In genomic region chr3:128726691-128727031, GRCh38 we compare ENCODE assay signal across 8 cellular contexts. TPM values are rescaled to one million over a fixed set of nuclear protein-coding genes. Genes with fewer than 3 reads are reported as not detected.
DNase-seq lines count a peak whose midpoint lies in the region; ATAC-seq and TF ChIP-seq lines count a peak whose summit lies in the region.

No MANE protein-coding gene starts in this region.

- peak overlapping the region; percentile 99 for H3K27ac ChIP-seq in testis

- H3K4me1 Mint-ChIP-seq in activated naive CD4-positive, alpha-beta T cell treated with anti-CD3 and anti-CD28 coated beads, Interleukin-2, amount 50 U/mL, for 24 hours: peaks cover 59% of the 10 kb centered on the region

- DNase-seq in Caki2 (ENCODE audit: low read depth): peak; percentile 38
- DNase-seq in RPMI7951 (ENCODE audit: low read depth): peak; percentile 67
- peak; percentile 52 for DNase-seq in globus pallidus (ENCODE audit: low spot score)
- DNase-seq in non-pigmented ciliary epithelial cell (ENCODE audit: low read depth): peak; percentile 28
- peak; percentile 88 for DNase-seq in testis
- no peak for DNase-seq in SHP77 treated with DMSO at 0.1 percent for 48 hours (lab: John Stamatoyannopoulos, UW)

- no peaks in the 10 kb centered on the region for H3K27me3 Mint-ChIP-seq in activated naive CD4-positive, alpha-beta T cell treated with anti-CD3 and anti-CD28 coated beads, Interleukin-2, amount 50 U/mL, for 24 hours

- H3K4me3 ChIP-seq in testis: peak overlapping the region; percentile 99 to 100

- TF ChIP-seq POLR2A in testis (IDR thresholded peaks at IDR 0.05): no peak

- no peaks in the 10 kb centered on the region for H3K36me3 ChIP-seq in testis (ENCODE audit: low read depth, missing control alignments)

- H3K9me3 ChIP-seq in testis: no peaks in the 10 kb centered on the region

- peaks cover 27% of the 10 kb centered on the region for H3K4me1 ChIP-seq in testis

- in situ Hi-C loops in Caki2 (cut with HindIII; ENCODE audit: low pct_unique_long_range_greater_than_20kb, low sequenced_read_pairs): no loop called here

- no peak for TF ChIP-seq CTCF in testis (IDR thresholded peaks at IDR 0.05)

- peak; percentile 23 for ATAC-seq in HG02763 (IDR thresholded peaks at IDR 0.05; ENCODE audit: unreplicated experiment)

- peaks cover 12% of the 10 kb centered on the region for H3K36me3 Mint-ChIP-seq in activated naive CD4-positive, alpha-beta T cell treated with anti-CD3 and anti-CD28 coated beads, Interleukin-2, amount 50 U/mL, for 24 hours

- H3K27me3 ChIP-seq in testis: no peaks in the 10 kb centered on the region

- peak overlapping the region; percentile 98 for H3K4me3 Mint-ChIP-seq in activated naive CD4-positive, alpha-beta T cell treated with anti-CD3 and anti-CD28 coated beads, Interleukin-2, amount 50 U/mL, for 24 hours

- H3K9me3 Mint-ChIP-seq in activated naive CD4-positive, alpha-beta T cell treated with anti-CD3 and anti-CD28 coated beads, Interleukin-2, amount 50 U/mL, for 24 hours: no peaks in the 10 kb centered on the region

- 0 to 3% methylated on average over 6 to 24 of the region's 24 CpGs for WGBS in testis, 2 donors

- intact Hi-C loops in testis (cut with DNase I; ENCODE audit: low total_unique reads): no loop called here

- peak overlapping the region; percentile 93 for H3K27ac Mint-ChIP-seq in activated naive CD4-positive, alpha-beta T cell treated with anti-CD3 and anti-CD28 coated beads, Interleukin-2, amount 50 U/mL, for 24 hours

RNA-seq across cellular contexts. Expression of gene RAB7A, which starts 0.7 kb away (rescaled TPM):
- total RNA-seq in Caki2 (2014; rRNA removed; shearing (Covaris generic); ENCODE audit: low replicate concordance): 77.8 and 96.1 TPM in 2 replicates
- 82.1 and 90.4 TPM in 2 replicates for total RNA-seq in RPMI7951 (2014; rRNA removed; shearing (Covaris generic))
- total RNA-seq in testis: 100 to 1,000 TPM; 148 to 150 TPM
- polyA plus RNA-seq in testis (ENCODE audit: insufficient read depth, low read depth, low replicate concordance): 152 TPM
